In genomic region chr22:43206515-43207161, GRCh38 we compare ENCODE assay signal across 12 cellular contexts.
"Had no signal": no experiment of that assay in that cellular context is flagged by ENCODE, and none has a peak within 500 bp of the region (broad histone marks: within the 10 kb centered on the region; RNA-seq: fewer than 3 reads in every experiment).

No MANE protein-coding gene starts in this region.

- H3K9me3 Mint-ChIP-seq: activated B cell treated with CpG ODN at 0.5 μM for 24 hours had no signal

- DNase-seq: activated B cell treated with CpG ODN at 0.5 μM for 24 hours; activated CD4-positive, alpha-beta T cell treated with anti-CD3 and anti-CD28 coated beads, Interleukin-2, amount 50 U/mL, for 4 hours; effector CD8-positive, alpha-beta T cell; gastrocnemius medialis; right cardiac atrium; SK-N-SH; T-helper 1 cell; trophoblast cell had no signal

- ATAC-seq: gastrocnemius medialis, right cardiac atrium had no signal

- H3K9ac ChIP-seq: SK-N-SH had no signal

- H3K27ac ChIP-seq: coronary artery, gastrocnemius medialis, neutrophil had no signal

- H3K4me1 ChIP-seq: gastrocnemius medialis had no signal

- H3K9me3 ChIP-seq: gastrocnemius medialis, neutrophil, SK-N-SH had no signal

- H3K27ac Mint-ChIP-seq: activated B cell treated with CpG ODN at 0.5 μM for 24 hours; stimulated activated memory B cell treated with anti-CD40 and anti-IgM and Interleukin-4, amounts not matched to agents 10 μg/mL and 1 μg/mL and 100 μg/mL, for 72 hours had no signal

- H3K36me3 ChIP-seq: gastrocnemius medialis, neutrophil had no signal

- H3K4me3 Mint-ChIP-seq: activated B cell treated with CpG ODN at 0.5 μM for 24 hours; stimulated activated memory B cell treated with anti-CD40 and anti-IgM and Interleukin-4, amounts not matched to agents 10 μg/mL and 1 μg/mL and 100 μg/mL, for 72 hours had no signal

- H3K4me3 ChIP-seq: coronary artery, gastrocnemius medialis, smooth muscle cell had no signal

- H3K36me3 Mint-ChIP-seq: stimulated activated memory B cell treated with anti-CD40 and anti-IgM and Interleukin-4, amounts not matched to agents 10 μg/mL and 1 μg/mL and 100 μg/mL, for 72 hours had no signal
